Comparison of ENCODE assay signal across 1 cellular context in the genomic region with DNA sequence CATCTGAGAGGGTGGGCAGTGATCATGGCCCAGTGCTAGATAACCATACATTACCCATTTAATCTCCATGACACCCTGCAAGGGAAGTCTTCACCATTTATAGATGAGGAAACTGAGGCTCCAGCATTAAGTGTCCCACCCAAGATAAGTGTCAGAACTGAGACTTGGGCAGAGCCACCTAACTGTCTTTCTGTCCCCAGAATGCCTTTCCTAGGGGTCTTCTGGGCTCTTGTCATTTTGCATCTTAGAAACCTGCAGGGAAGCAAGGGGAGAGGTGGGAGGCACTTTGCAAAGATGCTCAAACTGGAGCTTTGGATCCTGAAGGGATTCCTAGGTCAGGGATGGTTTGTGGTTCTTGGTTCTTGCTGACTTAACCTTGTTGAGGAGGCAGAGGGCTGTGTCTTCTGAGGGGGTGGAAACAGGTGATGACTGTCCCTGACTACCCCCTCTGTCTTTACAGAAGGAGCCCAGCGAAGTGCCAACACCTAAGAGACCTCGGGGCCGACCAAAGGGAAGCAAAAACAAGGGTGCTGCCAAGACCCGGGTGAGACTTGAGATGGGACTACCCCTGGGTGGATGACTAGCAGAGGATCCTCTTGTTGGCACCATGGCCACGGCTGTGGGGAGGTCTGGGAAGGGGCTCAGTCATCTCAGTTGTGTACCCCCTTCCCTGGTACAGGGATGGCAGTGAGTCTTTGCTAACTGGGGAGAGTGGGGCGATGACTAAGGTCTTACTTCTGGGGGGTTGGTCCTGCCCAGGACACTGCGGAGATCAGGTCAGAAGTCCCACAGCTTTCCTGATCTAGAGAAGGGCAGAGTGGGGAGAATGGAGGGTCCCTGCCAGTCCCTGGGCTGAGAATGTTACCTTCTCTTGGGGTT.
TF ChIP-seq lines count a peak whose summit lies in the region.

No MANE protein-coding gene starts in this region.

TF ChIP-seq in WTC11, 78 proteins besides CTCF, POLR2A, EP300 and RAD21 (continued from another document):
- TF ChIP-seq, protein P1, sequence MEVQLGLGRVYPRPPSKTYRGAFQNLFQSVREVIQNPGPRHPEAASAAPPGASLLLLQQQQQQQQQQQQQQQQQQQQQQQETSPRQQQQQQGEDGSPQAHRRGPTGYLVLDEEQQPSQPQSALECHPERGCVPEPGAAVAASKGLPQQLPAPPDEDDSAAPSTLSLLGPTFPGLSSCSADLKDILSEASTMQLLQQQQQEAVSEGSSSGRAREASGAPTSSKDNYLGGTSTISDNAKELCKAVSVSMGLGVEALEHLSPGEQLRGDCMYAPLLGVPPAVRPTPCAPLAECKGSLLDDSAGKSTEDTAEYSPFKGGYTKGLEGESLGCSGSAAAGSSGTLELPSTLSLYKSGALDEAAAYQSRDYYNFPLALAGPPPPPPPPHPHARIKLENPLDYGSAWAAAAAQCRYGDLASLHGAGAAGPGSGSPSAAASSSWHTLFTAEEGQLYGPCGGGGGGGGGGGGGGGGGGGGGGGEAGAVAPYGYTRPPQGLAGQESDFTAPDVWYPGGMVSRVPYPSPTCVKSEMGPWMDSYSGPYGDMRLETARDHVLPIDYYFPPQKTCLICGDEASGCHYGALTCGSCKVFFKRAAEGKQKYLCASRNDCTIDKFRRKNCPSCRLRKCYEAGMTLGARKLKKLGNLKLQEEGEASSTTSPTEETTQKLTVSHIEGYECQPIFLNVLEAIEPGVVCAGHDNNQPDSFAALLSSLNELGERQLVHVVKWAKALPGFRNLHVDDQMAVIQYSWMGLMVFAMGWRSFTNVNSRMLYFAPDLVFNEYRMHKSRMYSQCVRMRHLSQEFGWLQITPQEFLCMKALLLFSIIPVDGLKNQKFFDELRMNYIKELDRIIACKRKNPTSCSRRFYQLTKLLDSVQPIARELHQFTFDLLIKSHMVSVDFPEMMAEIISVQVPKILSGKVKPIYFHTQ (CRISPR knock-in tag; IDR thresholded peaks at IDR 0.05), result no peak
- no peak for TF ChIP-seq ZNF121 (CRISPR knock-in tag; IDR thresholded peaks at IDR 0.05)
- no peak for TF ChIP-seq CBFB (CRISPR knock-in tag; IDR thresholded peaks at IDR 0.05; ENCODE audit: low read depth)
- TF ChIP-seq, protein P2, sequence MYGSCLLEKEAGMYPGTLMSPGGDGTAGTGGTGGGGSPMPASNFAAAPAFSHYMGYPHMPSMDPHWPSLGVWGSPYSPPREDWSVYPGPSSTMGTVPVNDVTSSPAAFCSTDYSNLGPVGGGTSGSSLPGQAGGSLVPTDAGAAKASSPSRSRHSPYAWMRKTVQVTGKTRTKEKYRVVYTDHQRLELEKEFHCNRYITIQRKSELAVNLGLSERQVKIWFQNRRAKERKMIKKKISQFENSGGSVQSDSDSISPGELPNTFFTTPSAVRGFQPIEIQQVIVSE (CRISPR knock-in tag; IDR thresholded peaks at IDR 0.05; ENCODE audit: borderline replicate concordance), result no peak
- no peak for TF ChIP-seq NR1H2 (CRISPR knock-in tag; IDR thresholded peaks at IDR 0.05)
- no peak for TF ChIP-seq NR2C2 (CRISPR knock-in tag; IDR thresholded peaks at IDR 0.05)
- no peak for TF ChIP-seq FOXK1 (CRISPR knock-in tag; IDR thresholded peaks at IDR 0.05)
- TF ChIP-seq HMGA2 (CRISPR knock-in tag; IDR thresholded peaks at IDR 0.05), result no peak
- TF ChIP-seq, protein P3, sequence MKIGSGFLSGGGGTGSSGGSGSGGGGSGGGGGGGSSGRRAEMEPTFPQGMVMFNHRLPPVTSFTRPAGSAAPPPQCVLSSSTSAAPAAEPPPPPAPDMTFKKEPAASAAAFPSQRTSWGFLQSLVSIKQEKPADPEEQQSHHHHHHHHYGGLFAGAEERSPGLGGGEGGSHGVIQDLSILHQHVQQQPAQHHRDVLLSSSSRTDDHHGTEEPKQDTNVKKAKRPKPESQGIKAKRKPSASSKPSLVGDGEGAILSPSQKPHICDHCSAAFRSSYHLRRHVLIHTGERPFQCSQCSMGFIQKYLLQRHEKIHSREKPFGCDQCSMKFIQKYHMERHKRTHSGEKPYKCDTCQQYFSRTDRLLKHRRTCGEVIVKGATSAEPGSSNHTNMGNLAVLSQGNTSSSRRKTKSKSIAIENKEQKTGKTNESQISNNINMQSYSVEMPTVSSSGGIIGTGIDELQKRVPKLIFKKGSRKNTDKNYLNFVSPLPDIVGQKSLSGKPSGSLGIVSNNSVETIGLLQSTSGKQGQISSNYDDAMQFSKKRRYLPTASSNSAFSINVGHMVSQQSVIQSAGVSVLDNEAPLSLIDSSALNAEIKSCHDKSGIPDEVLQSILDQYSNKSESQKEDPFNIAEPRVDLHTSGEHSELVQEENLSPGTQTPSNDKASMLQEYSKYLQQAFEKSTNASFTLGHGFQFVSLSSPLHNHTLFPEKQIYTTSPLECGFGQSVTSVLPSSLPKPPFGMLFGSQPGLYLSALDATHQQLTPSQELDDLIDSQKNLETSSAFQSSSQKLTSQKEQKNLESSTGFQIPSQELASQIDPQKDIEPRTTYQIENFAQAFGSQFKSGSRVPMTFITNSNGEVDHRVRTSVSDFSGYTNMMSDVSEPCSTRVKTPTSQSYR (CRISPR knock-in tag; IDR thresholded peaks at IDR 0.05), result no peak
- no peak for TF ChIP-seq GTF2I (CRISPR knock-in tag; conservative IDR thresholded peaks at IDR 0.05)
- TF ChIP-seq IRF2 (CRISPR knock-in tag; IDR thresholded peaks at IDR 0.05; ENCODE audit: borderline replicate concordance, low read depth), result no peak
- TF ChIP-seq, protein P4, sequence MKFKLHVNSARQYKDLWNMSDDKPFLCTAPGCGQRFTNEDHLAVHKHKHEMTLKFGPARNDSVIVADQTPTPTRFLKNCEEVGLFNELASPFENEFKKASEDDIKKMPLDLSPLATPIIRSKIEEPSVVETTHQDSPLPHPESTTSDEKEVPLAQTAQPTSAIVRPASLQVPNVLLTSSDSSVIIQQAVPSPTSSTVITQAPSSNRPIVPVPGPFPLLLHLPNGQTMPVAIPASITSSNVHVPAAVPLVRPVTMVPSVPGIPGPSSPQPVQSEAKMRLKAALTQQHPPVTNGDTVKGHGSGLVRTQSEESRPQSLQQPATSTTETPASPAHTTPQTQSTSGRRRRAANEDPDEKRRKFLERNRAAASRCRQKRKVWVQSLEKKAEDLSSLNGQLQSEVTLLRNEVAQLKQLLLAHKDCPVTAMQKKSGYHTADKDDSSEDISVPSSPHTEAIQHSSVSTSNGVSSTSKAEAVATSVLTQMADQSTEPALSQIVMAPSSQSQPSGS (CRISPR knock-in tag; IDR thresholded peaks at IDR 0.05; ENCODE audit: borderline replicate concordance, low read depth), result no peak
- TF ChIP-seq ZNF219 (CRISPR knock-in tag; IDR thresholded peaks at IDR 0.05; ENCODE audit: borderline replicate concordance), result no peak
- no peak for TF ChIP-seq ESRRA (CRISPR knock-in tag; IDR thresholded peaks at IDR 0.05; ENCODE audit: borderline replicate concordance)
